ENCODE assay signal across 12 cellular contexts in genomic region chr18:6449213-6449612, GRCh38. TPM values are rescaled to one million over a fixed set of nuclear protein-coding genes. Genes with fewer than 3 reads are reported as not detected.
A peak's percentile ranks its signal among the peaks of the same experiment; 100 is the strongest.
DNase-seq lines count a peak whose midpoint lies in the region; ATAC-seq and TF ChIP-seq lines count a peak whose summit lies in the region.
"Had no signal": no experiment of that assay in that cellular context is flagged by ENCODE, and none has a peak within 500 bp of the region (broad histone marks: within the 10 kb centered on the region; RNA-seq: fewer than 3 reads in every experiment).

No MANE protein-coding gene starts in this region.

- H3K9me3 ChIP-seq in naive thymus-derived CD4-positive, alpha-beta T cell (ENCODE audit: control insufficient read depth in 2 of 3, low read length in 3 of 3), result no peaks in the 10 kb centered on the region
- H3K9me3 ChIP-seq in right lobe of liver, result no peaks in the 10 kb centered on the region

- H3K4me3 Mint-ChIP-seq in naive thymus-derived CD4-positive, alpha-beta T cell, result no peak overlapping the region
- H3K4me3 Mint-ChIP-seq in naive thymus-derived CD8-positive, alpha-beta T cell, result no peak overlapping the region
- H3K4me3 Mint-ChIP-seq: activated CD4-positive, alpha-beta T cell treated with anti-CD3 and anti-CD28 coated beads, Interleukin-2, amount 10 ng/mL, durations not matched to agents 7 days and 5 days had no signal

- no peak overlapping the region for H3K4me3 ChIP-seq in naive thymus-derived CD4-positive, alpha-beta T cell (ENCODE audit: low read length)
- no peak overlapping the region for H3K4me3 ChIP-seq in right lobe of liver
- H3K4me3 ChIP-seq: GM23248 had no signal

- no peaks in the 10 kb centered on the region for H3K4me1 Mint-ChIP-seq in naive thymus-derived CD4-positive, alpha-beta T cell
- H3K4me1 Mint-ChIP-seq in naive thymus-derived CD8-positive, alpha-beta T cell, result no peaks in the 10 kb centered on the region
- H3K4me1 Mint-ChIP-seq: activated CD4-positive, alpha-beta T cell treated with anti-CD3 and anti-CD28 coated beads, Interleukin-2, amount 10 ng/mL, durations not matched to agents 7 days and 5 days had no signal

- POLR2A ChIA-PET in naive thymus-derived CD4-positive, alpha-beta T cell (lab: Charles Lee), result no interaction called here
- POLR2A ChIA-PET in naive thymus-derived CD8-positive, alpha-beta T cell (lab: Charles Lee), result no interaction called here

- H3K36me3 Mint-ChIP-seq in naive thymus-derived CD4-positive, alpha-beta T cell, result no peaks in the 10 kb centered on the region
- H3K36me3 Mint-ChIP-seq in naive thymus-derived CD8-positive, alpha-beta T cell, result no peaks in the 10 kb centered on the region

- TF ChIP-seq CTCF in right lobe of liver (IDR thresholded peaks at IDR 0.05), result no peak

- no peaks in the 10 kb centered on the region for H3K4me1 ChIP-seq in naive thymus-derived CD4-positive, alpha-beta T cell (ENCODE audit: control insufficient read depth in 2 of 2, insufficient read depth in 2 of 2, low read length in 2 of 2)
- H3K4me1 ChIP-seq in right lobe of liver, result peaks cover 0 to 9% (median 0%) of the 10 kb centered on the region in 4 donors

- intact Hi-C loops in naive thymus-derived CD4-positive, alpha-beta T cell (cut with micrococcal nuclease), result no loop called here
- intact Hi-C loops in right lobe of liver (cut with DNase I), result no loop called here

- WGBS in right lobe of liver (ENCODE audit: insufficient coverage, low coverage, low lambda C conversion rate, missing lambda C conversion rate), result 83% methylated on average over 2 of the region's 5 CpGs

- no peak overlapping the region for H3K27ac ChIP-seq in naive thymus-derived CD4-positive, alpha-beta T cell (ENCODE audit: low read depth, low read length)
- H3K27ac ChIP-seq in substantia nigra (ENCODE audit: low read depth, low read length, poor library complexity, severe bottlenecking), result no peak overlapping the region
- no peak overlapping the region for H3K27ac ChIP-seq in right lobe of liver
- H3K27ac ChIP-seq: GM23248 had no signal

- no peak for DNase-seq in naive thymus-derived CD4-positive, alpha-beta T cell
- DNase-seq in substantia nigra (lab: John Stamatoyannopoulos, UW) (no peak), right lobe of liver (no peak)
- DNase-seq in naive thymus-derived CD8-positive, alpha-beta T cell, result no peak
- DNase-seq: activated CD4-positive, alpha-beta T cell treated with anti-CD3 and anti-CD28 coated beads, Interleukin-2, amount 10 ng/mL, durations not matched to agents 7 days and 5 days; activated T-cell treated with anti-CD3 and anti-CD28 coated beads, Interleukin-2, amount 50 U/mL, for 48 hours; GM23248; stimulated activated CD8-positive, alpha-beta memory T cell treated with anti-CD3 and anti-CD28 coated beads, Interleukin-4, amount 100 ng/mL, for 48 hours had no signal

- no peak overlapping the region for H3K27ac Mint-ChIP-seq in naive thymus-derived CD4-positive, alpha-beta T cell
- H3K27ac Mint-ChIP-seq in naive thymus-derived CD8-positive, alpha-beta T cell, result no peak overlapping the region
- H3K27ac Mint-ChIP-seq: activated CD4-positive, alpha-beta T cell treated with anti-CD3 and anti-CD28 coated beads, Interleukin-2, amount 10 ng/mL, durations not matched to agents 7 days and 5 days had no signal

- no peak for TF ChIP-seq POLR2A in right lobe of liver (IDR thresholded peaks at IDR 0.05)

- H3K27me3 ChIP-seq in naive thymus-derived CD4-positive, alpha-beta T cell (ENCODE audit: control insufficient read depth in 2 of 2, insufficient read depth in 2 of 2, low read length in 2 of 2), result no peaks in the 10 kb centered on the region
- H3K27me3 ChIP-seq in right lobe of liver, result no peaks in the 10 kb centered on the region

- peak; percentile 89 for ATAC-seq in GM18517 (IDR thresholded peaks at IDR 0.05; ENCODE audit: unreplicated experiment)
- ATAC-seq in GM21360 (IDR thresholded peaks at IDR 0.05; ENCODE audit: unreplicated experiment), result peak; percentile 82
- ATAC-seq in HG02884 (IDR thresholded peaks at IDR 0.05; ENCODE audit: unreplicated experiment), result peak; percentile 79
- peak; percentile 74 for ATAC-seq in HG03520 (IDR thresholded peaks at IDR 0.05; ENCODE audit: unreplicated experiment)
- no peak for ATAC-seq in naive thymus-derived CD4-positive, alpha-beta T cell
- ATAC-seq in naive thymus-derived CD8-positive, alpha-beta T cell, result no peak
- no peak for ATAC-seq in right lobe of liver

- CTCF ChIA-PET in naive thymus-derived CD4-positive, alpha-beta T cell (lab: Charles Lee), result no interaction called here

- peaks cover 0 to 2% (median 0%) of the 10 kb centered on the region in 11 donors for H3K9me3 Mint-ChIP-seq in naive thymus-derived CD4-positive, alpha-beta T cell
- H3K9me3 Mint-ChIP-seq in naive thymus-derived CD8-positive, alpha-beta T cell, result peaks cover 0 to 1% (median 0%) of the 10 kb centered on the region in 9 donors
- H3K9me3 Mint-ChIP-seq: activated CD4-positive, alpha-beta T cell treated with anti-CD3 and anti-CD28 coated beads, Interleukin-2, amount 10 ng/mL, durations not matched to agents 7 days and 5 days had no signal

- no peaks in the 10 kb centered on the region for H3K36me3 ChIP-seq in naive thymus-derived CD4-positive, alpha-beta T cell (ENCODE audit: control insufficient read depth in 2 of 3, insufficient read depth in 3 of 3, low read length in 3 of 3)
- H3K36me3 ChIP-seq in right lobe of liver, result no peaks in the 10 kb centered on the region

- peaks cover 0 to 5% (median 0%) of the 10 kb centered on the region in 5 donors for H3K27me3 Mint-ChIP-seq in naive thymus-derived CD4-positive, alpha-beta T cell
- H3K27me3 Mint-ChIP-seq in naive thymus-derived CD8-positive, alpha-beta T cell, result no peaks in the 10 kb centered on the region
- H3K27me3 Mint-ChIP-seq: activated CD4-positive, alpha-beta T cell treated with anti-CD3 and anti-CD28 coated beads, Interleukin-2, amount 10 ng/mL, durations not matched to agents 7 days and 5 days had no signal

RNA-seq across cellular contexts. Expression of gene L3MBTL4, which starts 34.5 kb away (rescaled TPM):
- total RNA-seq in naive thymus-derived CD4-positive, alpha-beta T cell, result 1 to 10 TPM in 1 of 5 experiments, under 1 TPM in 4; 0.24 to 7.6 (median 0.51) TPM
- under 1 TPM; 0.05 to 0.49 TPM for polyA plus RNA-seq in naive thymus-derived CD4-positive, alpha-beta T cell
- total RNA-seq in naive thymus-derived CD8-positive, alpha-beta T cell, result under 1 TPM; 0.18 to 0.85 TPM
- under 1 TPM in 1 of 3 donors, not detected in 2; 0.13 TPM for polyA plus RNA-seq in naive thymus-derived CD8-positive, alpha-beta T cell
- 10 to 100 TPM in 4 of 6 experiments, 1 to 10 TPM in 2; 8.2 to 16.0 (median 11.3) TPM for total RNA-seq in right lobe of liver
- total RNA-seq: GM23248 had no signal
- polyA plus RNA-seq: GM23248 had no signal

Comparison
In these comparisons a context has a peak if more than half of its experiments do, and no peak if none do; other contexts are left out.
1. ATAC-seq: peak in GM18517 (single experiment), GM21360 (single experiment), HG02884 (single experiment) and HG03520 (single experiment); none in naive thymus-derived CD4-positive, alpha-beta T cell (single experiment), naive thymus-derived CD8-positive, alpha-beta T cell (0 of 2) and right lobe of liver (0 of 4).